ENCODE assay signal across 9 cellular contexts in genomic region chr1:100377590-100378361, GRCh38. TPM values are rescaled to one million over a fixed set of nuclear protein-coding genes. Genes with fewer than 3 reads are reported as not detected.
DNase-seq lines count a peak whose midpoint lies in the region; ATAC-seq lines count a peak whose summit lies in the region.
"Had no signal": no experiment of that assay in that cellular context is flagged by ENCODE, and none has a peak within 500 bp of the region (broad histone marks: within the 10 kb centered on the region; RNA-seq: fewer than 3 reads in every experiment).

No MANE protein-coding gene starts in this region.

- no peaks in the 10 kb centered on the region for H3K27me3 Mint-ChIP-seq in CD4-positive, CD25-positive, alpha-beta regulatory T cell

- H3K4me1 ChIP-seq in CD4-positive, CD25-positive, alpha-beta regulatory T cell (ENCODE audit: control insufficient read depth, insufficient read depth, low read length, poor library complexity, severe bottlenecking): peaks cover 17% of the 10 kb centered on the region
- H3K4me1 ChIP-seq: upper lobe of right lung had no signal

- peaks cover 47 to 81% (median 65%) of the 10 kb centered on the region in 4 donors for H3K4me1 Mint-ChIP-seq in CD4-positive, CD25-positive, alpha-beta regulatory T cell

- H3K9me3 ChIP-seq in CD4-positive, CD25-positive, alpha-beta regulatory T cell (ENCODE audit: control insufficient read depth in 2 of 2, low read length in 2 of 2): no peaks in the 10 kb centered on the region
- H3K9me3 ChIP-seq: upper lobe of right lung had no signal

- peak in 1 of 3 donors; percentile 36 for DNase-seq in CD4-positive, CD25-positive, alpha-beta regulatory T cell
- DNase-seq in DMS79 treated with DMSO at 0.1 percent for 48 hours (lab: John Stamatoyannopoulos, UW) (no peak), iPS-NIHi7 (ENCODE audit: extremely low spot score) (no peak), sciatic nerve (ENCODE audit: low spot score) (no peak)
- no peak for DNase-seq in stimulated activated naive CD4-positive, alpha-beta T cell treated with Interleukin-2 at 50 U/mL for 16 hours (lab: John Stamatoyannopoulos, UW)
- DNase-seq: upper lobe of right lung had no signal

- H3K27ac Mint-ChIP-seq in CD4-positive, CD25-positive, alpha-beta regulatory T cell: peak overlapping the region; percentile 21 to 57 (median 31)

- peak overlapping the region; percentile 7 to 65 (median 38) for H3K4me3 Mint-ChIP-seq in CD4-positive, CD25-positive, alpha-beta regulatory T cell

- no peaks in the 10 kb centered on the region for H3K27me3 ChIP-seq in CD4-positive, CD25-positive, alpha-beta regulatory T cell (ENCODE audit: control insufficient read depth, insufficient read depth, low read length)
- H3K27me3 ChIP-seq: upper lobe of right lung had no signal

- peaks cover 50% of the 10 kb centered on the region for H3K36me3 Mint-ChIP-seq in CD4-positive, CD25-positive, alpha-beta regulatory T cell

- peak in 1 of 2 donors; percentile 20 for ATAC-seq in CD4-positive, CD25-positive, alpha-beta regulatory T cell (ENCODE audit: low read depth in 2 of 2)
- ATAC-seq in GM18907 (IDR thresholded peaks at IDR 0.05; ENCODE audit: unreplicated experiment) (peak; percentile 97), HG02642 (IDR thresholded peaks at IDR 0.05; ENCODE audit: poor library complexity, unreplicated experiment) (peak; percentile 94), HG03571 (IDR thresholded peaks at IDR 0.05; ENCODE audit: unreplicated experiment) (peak; percentile 85), sciatic nerve (no peak)
- ATAC-seq: upper lobe of right lung had no signal

- H3K9me3 Mint-ChIP-seq in CD4-positive, CD25-positive, alpha-beta regulatory T cell: peaks cover 0 to 6% (median 1%) of the 10 kb centered on the region in 7 donors

- H3K27ac ChIP-seq in CD4-positive, CD25-positive, alpha-beta regulatory T cell (ENCODE audit: insufficient read depth, low read length, poor library complexity, severe bottlenecking): no peak overlapping the region
- H3K27ac ChIP-seq: upper lobe of right lung had no signal

- H3K4me3 ChIP-seq in CD4-positive, CD25-positive, alpha-beta regulatory T cell (ENCODE audit: low read depth, low read length): peak overlapping the region; percentile 4
- H3K4me3 ChIP-seq: upper lobe of right lung had no signal

- intact Hi-C loops in sciatic nerve (cut with DNase I): no loop called here

- H3K36me3 ChIP-seq in CD4-positive, CD25-positive, alpha-beta regulatory T cell (ENCODE audit: control insufficient read depth, insufficient read depth, low read length): peaks cover 37% of the 10 kb centered on the region
- H3K36me3 ChIP-seq: upper lobe of right lung had no signal

RNA-seq across cellular contexts. Expression of gene CDC14A, which starts 25.5 kb away (rescaled TPM):
- total RNA-seq in CD4-positive, CD25-positive, alpha-beta regulatory T cell: 155 TPM
- 10 to 100 TPM; 33.8 to 40.2 (median 36.3) TPM for polyA plus RNA-seq in CD4-positive, CD25-positive, alpha-beta regulatory T cell
- total RNA-seq in sciatic nerve: 16.8 TPM
